In genomic region chr17:5097101-5097834, GRCh38 we compare ENCODE assay signal across 8 cellular contexts. TPM values are rescaled to one million over a fixed set of nuclear protein-coding genes. Genes with fewer than 3 reads are reported as not detected.
DNase-seq lines count a peak whose midpoint lies in the region; ATAC-seq and TF ChIP-seq lines count a peak whose summit lies in the region.

No MANE protein-coding gene starts in this region.

- TF ChIP-seq CTCF in adrenal gland (IDR thresholded peaks at IDR 0.05) = no peak
- no peak for TF ChIP-seq CTCF in lower leg skin (IDR thresholded peaks at IDR 0.05)
- no peak for TF ChIP-seq CTCF in GM10266 (IDR thresholded peaks at IDR 0.05; ENCODE audit: control insufficient read depth, insufficient read depth, low read depth, missing control alignments)

- WGBS in adrenal gland, 4 donors = 0 to 2% (median 2%) methylated on average over 4 to 63 of the region's 63 CpGs
- WGBS in lower leg skin, 2 donors = 4 to 8% methylated on average over 36 to 43 of the region's 63 CpGs

- no peak for DNase-seq in activated CD4-positive, CD25-positive, alpha-beta regulatory T cell treated with anti-CD3 and anti-CD28 coated beads, Interleukin-2, amount 50 U/mL, for 72 hours
- DNase-seq in adrenal gland (peak in 4 of 7 donors; percentile 28 to 34 (median 32)), lower leg skin (ENCODE audit: low spot score in 2 of 2) (peak; percentile 41 to 93), COR-L47 (lab: John Stamatoyannopoulos, UW) (no peak), GM10266 (ENCODE audit: extremely low spot score) (no peak)
- DNase-seq in stimulated activated CD8-positive, alpha-beta memory T cell treated with anti-CD3 and anti-CD28 coated beads, Interleukin-4, amount 100 ng/mL, for 24 hours (ENCODE audit: low read depth) = peak; percentile 30

- peaks cover 3 to 45% (median 33%) of the 10 kb centered on the region in 3 donors for H3K9me3 ChIP-seq in adrenal gland (replicated peaks in 1 of 3)

- H3K27ac ChIP-seq in adrenal gland = no peak overlapping the region

- no peaks in the 10 kb centered on the region for H3K27me3 ChIP-seq in adrenal gland

- H3K36me3 ChIP-seq in adrenal gland (replicated peaks in 1 of 2) = no peaks in the 10 kb centered on the region

- peak; percentile 53 to 79 for ATAC-seq in activated CD4-positive, CD25-positive, alpha-beta regulatory T cell treated with anti-CD3 and anti-CD28 coated beads, Interleukin-2, amount 50 U/mL, for 24 hours
- ATAC-seq in GM18870 (IDR thresholded peaks at IDR 0.05; ENCODE audit: unreplicated experiment) = no peak

- intact Hi-C loops in adrenal gland (cut with DNase I) (no loop called here), lower leg skin (cut with DNase I; ENCODE audit: low total_unique reads) (no loop called here)

- H3K4me1 ChIP-seq in adrenal gland (replicated peaks in 1 of 2) = no peaks in the 10 kb centered on the region

- H3K4me3 ChIP-seq in adrenal gland (peak overlapping the region in 2 of 4 donors; percentile 19 to 47), lower leg skin (ENCODE audit: low read depth, poor library complexity, severe bottlenecking) (peak overlapping the region; percentile 22)

- no peak for TF ChIP-seq POLR2A in adrenal gland (IDR thresholded peaks at IDR 0.05)
- no peak for TF ChIP-seq POLR2A in lower leg skin (IDR thresholded peaks at IDR 0.05)

RNA-seq across cellular contexts. Expression of gene ZNF232, which starts 14.4 kb away (rescaled TPM):
- total RNA-seq in adrenal gland (1 to 10 TPM; 3.6 to 7.4 (median 6.2) TPM), lower leg skin (1 to 10 TPM; 6.5 to 8.7 (median 8.6) TPM)
- 10 to 100 TPM in 1 of 3 donors, 1 to 10 TPM in 2; 4.9 to 14.6 (median 7.1) TPM for polyA plus RNA-seq in adrenal gland

RNA-seq across cellular contexts. Expression of gene USP6, which starts 18.6 kb away (rescaled TPM):
- total RNA-seq in adrenal gland (under 1 TPM in 5 of 8 donors, not detected in 3; 0.04 to 0.40 (median 0.14) TPM), lower leg skin (under 1 TPM in 3 of 4 donors, not detected in 1; 0.04 to 0.98 (median 0.19) TPM)
- under 1 TPM; 0.07 to 0.08 (median 0.07) TPM for polyA plus RNA-seq in adrenal gland

RNA-seq across cellular contexts. Expression of gene ZFP3, which starts 19.0 kb away (rescaled TPM):
- total RNA-seq in adrenal gland (1 to 10 TPM; 2.9 to 6.9 (median 4.4) TPM), lower leg skin (1 to 10 TPM; 1.2 to 5.2 (median 3.5) TPM)
- polyA plus RNA-seq in adrenal gland = 1 to 10 TPM; 1.6 to 8.4 (median 1.8) TPM

Comparison
In these comparisons a context has a peak if more than half of its experiments do, and no peak if none do; other contexts are left out.
1. DNase-seq: peak in adrenal gland (4 of 7), lower leg skin (2 of 2) and stimulated activated CD8-positive, alpha-beta memory T cell treated with anti-CD3 and anti-CD28 coated beads, Interleukin-4, amount 100 ng/mL, for 24 hours (single experiment); none in activated CD4-positive, CD25-positive, alpha-beta regulatory T cell treated with anti-CD3 and anti-CD28 coated beads, Interleukin-2, amount 50 U/mL, for 72 hours (single experiment), COR-L47 (single experiment) and GM10266 (single experiment).